12 cellular contexts compared by ENCODE assay signal in genomic region chr17:16979237-16979823, GRCh38. TPM values are rescaled to one million over a fixed set of nuclear protein-coding genes. Genes with fewer than 3 reads are reported as not detected.
"Had no signal": no experiment of that assay in that cellular context is flagged by ENCODE, and none has a peak within 500 bp of the region (broad histone marks: within the 10 kb centered on the region; RNA-seq: fewer than 3 reads in every experiment).

No MANE protein-coding gene starts in this region.

RNA-seq across cellular contexts. Expression of gene TNFRSF13B, which starts 7.4 kb away (rescaled TPM):
- total RNA-seq: activated CD8-positive, alpha-beta memory T cell treated with anti-CD3 and anti-CD28 coated beads, Interleukin-2, amount 10 ng/mL, durations not matched to agents 7 days and 5 days; activated CD8-positive, alpha-beta T cell treated with anti-CD3 and anti-CD28 coated beads for 36 hours; chondrocyte; fibroblast of villous mesenchyme; hepatocyte; left ventricle myocardium inferior; mesenteric fat pad; ovary; progenitor cell of endocrine pancreas; renal cortical epithelial cell; upper lobe of right lung; WTC11 had no signal
- polyA plus RNA-seq: hepatocyte had no signal
